ENCODE assay signal across 32 cellular contexts in genomic region chrX:101231080-101231479, GRCh38. TPM values are rescaled to one million over a fixed set of nuclear protein-coding genes. Genes with fewer than 3 reads are reported as not detected.
"Had no signal": no experiment of that assay in that cellular context is flagged by ENCODE, and none has a peak within 500 bp of the region (broad histone marks: within the 10 kb centered on the region; RNA-seq: fewer than 3 reads in every experiment).

No MANE protein-coding gene starts in this region.

- H3K9ac ChIP-seq: parathyroid adenoma had no signal

- H3K4me1 Mint-ChIP-seq: endodermal cell; memory B cell; naive B cell; neural crest cell; stimulated activated memory B cell treated with anti-CD40 and anti-IgM and Interleukin-4, amounts not matched to agents 10 μg/mL and 1 μg/mL and 100 μg/mL, for 72 hours had no signal

- H3K4me3 ChIP-seq: colonic mucosa, gastroesophageal sphincter, heart left ventricle, hepatocyte, lung, mucosa of descending colon, testis, tibial artery, upper lobe of left lung, uterus had no signal

- H3K9me3 ChIP-seq: colonic mucosa, gastroesophageal sphincter, heart left ventricle, mucosa of descending colon, neutrophil, testis, tibial artery, upper lobe of left lung, uterus had no signal

- H3K27me3 Mint-ChIP-seq: dendritic cell treated with granulocyte-macrophage colony-stimulating factor and Interleukin-4, amounts not matched to agents 40 ng/mL and 50 ng/mL, for 4 days; naive B cell; progenitor cell of endocrine pancreas had no signal

- H3K4me2 ChIP-seq: hepatocyte had no signal

- H3K36me3 ChIP-seq: colonic mucosa, gastroesophageal sphincter, heart left ventricle, neutrophil, tibial artery, upper lobe of left lung, uterus had no signal

- DNase-seq: colonic mucosa; effector CD8-positive, alpha-beta T cell; endodermal cell; heart left ventricle; kidney; mucosa of descending colon; naive B cell; stimulated activated CD4-positive, alpha-beta T cell treated with anti-CD3 and anti-CD28 coated beads, Interleukin-4, amount 100 ng/mL, for 4 hours; stimulated activated naive CD8-positive, alpha-beta T cell treated with anti-CD3 and anti-CD28 coated beads, Interleukin-15, Interleukin-2, amounts not matched to agents 100 U/mL and 50 U/mL, for 24 hours; substantia nigra; testis; tibial artery; upper lobe of left lung; uterus had no signal

- H3K4me1 ChIP-seq: colonic mucosa, foreskin keratinocyte, gastroesophageal sphincter, heart left ventricle, parathyroid adenoma, testis, tibial artery, upper lobe of left lung, uterus had no signal

- H3K4me3 Mint-ChIP-seq: dendritic cell treated with granulocyte-macrophage colony-stimulating factor and Interleukin-4, amounts not matched to agents 40 ng/mL and 50 ng/mL, for 4 days; endodermal cell; memory B cell; mesothelial cell of epicardium; naive B cell; natural killer cell treated with Interleukin-12 subunit alpha and Interleukin-12 subunit beta and Interleukin-15 and Interleukin-18, amount 100 ng/mL, for 72 hours; neural crest cell; stimulated activated memory B cell treated with anti-CD40 and anti-IgM and Interleukin-4, amounts not matched to agents 10 μg/mL and 1 μg/mL and 100 μg/mL, for 72 hours had no signal

- H3K27me3 ChIP-seq: colonic mucosa, foreskin keratinocyte, gastroesophageal sphincter, hepatocyte, neutrophil, testis, tibial artery, upper lobe of left lung, uterus had no signal

- ATAC-seq: esophagus mucosa; gastroesophageal sphincter; heart left ventricle; left lobe of liver; mucosa of descending colon; natural killer cell treated with Interleukin-12 subunit alpha and Interleukin-12 subunit beta and Interleukin-15 and Interleukin-18, amount 100 ng/mL, for 72 hours; sciatic nerve; stimulated activated memory B cell treated with anti-CD40 and anti-IgM and Interleukin-4, amounts not matched to agents 10 μg/mL and 1 μg/mL and 100 μg/mL, for 72 hours; stimulated activated naive CD8-positive, alpha-beta T cell treated with anti-CD3 and anti-CD28 coated beads, Interleukin-15, Interleukin-2, amounts not matched to agents 100 U/mL and 50 U/mL, for 24 hours had no signal

- H3K27ac ChIP-seq: colonic mucosa, epithelial cell of prostate, foreskin keratinocyte, gastroesophageal sphincter, heart left ventricle, hepatocyte, neutrophil, parathyroid adenoma, testis, tibial artery, upper lobe of left lung, uterus had no signal

- H3K27ac Mint-ChIP-seq: dendritic cell treated with granulocyte-macrophage colony-stimulating factor and Interleukin-4, amounts not matched to agents 40 ng/mL and 50 ng/mL, for 4 days; endodermal cell; memory B cell; mesothelial cell of epicardium; natural killer cell treated with Interleukin-12 subunit alpha and Interleukin-12 subunit beta and Interleukin-15 and Interleukin-18, amount 100 ng/mL, for 72 hours; progenitor cell of endocrine pancreas; stimulated activated memory B cell treated with anti-CD40 and anti-IgM and Interleukin-4, amounts not matched to agents 10 μg/mL and 1 μg/mL and 100 μg/mL, for 72 hours had no signal

- H2AFZ ChIP-seq: hepatocyte, parathyroid adenoma had no signal

- H3K36me3 Mint-ChIP-seq: memory B cell; mesothelial cell of epicardium; naive B cell; natural killer cell treated with Interleukin-12 subunit alpha and Interleukin-12 subunit beta and Interleukin-15 and Interleukin-18, amount 100 ng/mL, for 72 hours; stimulated activated memory B cell treated with anti-CD40 and anti-IgM and Interleukin-4, amounts not matched to agents 10 μg/mL and 1 μg/mL and 100 μg/mL, for 72 hours had no signal

- H3K9me3 Mint-ChIP-seq: dendritic cell treated with granulocyte-macrophage colony-stimulating factor and Interleukin-4, amounts not matched to agents 40 ng/mL and 50 ng/mL, for 4 days; memory B cell; natural killer cell treated with Interleukin-12 subunit alpha and Interleukin-12 subunit beta and Interleukin-15 and Interleukin-18, amount 100 ng/mL, for 72 hours; neural crest cell; stimulated activated memory B cell treated with anti-CD40 and anti-IgM and Interleukin-4, amounts not matched to agents 10 μg/mL and 1 μg/mL and 100 μg/mL, for 72 hours had no signal

- H3K79me2 ChIP-seq: hepatocyte, parathyroid adenoma had no signal

RNA-seq across cellular contexts. Expression of gene DRP2, which starts 11.5 kb away (rescaled TPM):
- total RNA-seq: left lobe of liver had no signal
- polyA plus RNA-seq: liver had no signal
